ENCODE assay signal across 34 cellular contexts in the genomic region with DNA sequence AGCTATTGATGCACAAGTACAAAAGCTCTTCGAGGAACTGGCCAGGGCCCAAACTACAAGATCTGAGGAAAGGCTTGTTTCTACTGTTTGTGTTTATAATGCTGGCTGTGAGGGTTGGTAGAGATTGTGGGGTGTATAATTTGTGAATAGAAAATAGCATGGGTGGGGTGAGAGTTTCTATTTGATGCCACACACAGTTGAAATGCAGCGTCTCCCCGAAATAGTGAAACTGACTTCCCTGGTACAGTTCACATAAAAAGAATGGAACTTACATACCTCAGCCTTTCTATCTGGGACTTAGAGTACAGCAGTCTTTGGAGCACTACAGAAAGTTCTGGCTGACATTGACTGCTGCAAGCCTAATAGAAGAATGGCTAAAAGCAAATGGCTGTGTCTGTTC.
"Had no signal": no experiment of that assay in that cellular context is flagged by ENCODE, and none has a peak within 500 bp of the region (broad histone marks: within the 10 kb centered on the region; RNA-seq: fewer than 3 reads in every experiment).

No MANE protein-coding gene starts in this region.

- H3K27ac ChIP-seq: ascending aorta, cardiac muscle cell, VCaP had no signal

- H3K27me3 ChIP-seq: ascending aorta, cardiac muscle cell had no signal

- H3K27ac Mint-ChIP-seq: activated B cell treated with CpG ODN at 0.5 μM for 24 hours; activated CD4-positive, alpha-beta memory T cell treated with anti-CD3 and anti-CD28 coated beads, Interleukin-2, amount 10 ng/mL, durations not matched to agents 7 days and 5 days; activated CD4-positive, alpha-beta T cell treated with anti-CD3 and anti-CD28 coated beads, Interleukin-2, amount 10 ng/mL, durations not matched to agents 24 days and 14 days; activated CD8-positive, alpha-beta T cell treated with anti-CD3 and anti-CD28 coated beads, Interleukin-2, amount 10 ng/mL, durations not matched to agents 7 days and 5 days; activated naive CD4-positive, alpha-beta T cell treated with anti-CD3 and anti-CD28 coated beads, Interleukin-2, amount 10 ng/mL, durations not matched to agents 7 days and 5 days; activated naive CD4-positive, alpha-beta T cell treated with anti-CD3 and anti-CD28 coated beads, Interleukin-2, amount 50 U/mL, for 24 hours; activated naive CD8-positive, alpha-beta T cell; activated naive CD8-positive, alpha-beta T cell treated with anti-CD3 and anti-CD28 coated beads, Interleukin-2, amount 10 ng/mL, durations not matched to agents 7 days and 5 days; activated naive CD8-positive, alpha-beta T cell treated with anti-CD3 and anti-CD28 coated beads, Interleukin-2, amount 50 U/mL, for 24 hours; activated T-cell treated with anti-CD3 and anti-CD28 coated beads, Interleukin-2, amount 50 U/mL, for 72 hours; activated T-helper 2 cell treated with anti-CD3 and anti-CD28 coated beads, Interferon-gamma antibody, Interleukin-2, Interleukin-4, amounts not matched to agents 10 μg/mL and 5 μg/mL and 100 μg/mL, durations not matched to agents 14 hours and 24 hours and 36 hours; brain; T-helper 1 cell treated with Interleukin-12 subunit alpha and Interleukin-12 subunit beta and Interleukin-4 antibody, amounts not matched to agents 30 μg/mL and 1 μg/mL, for 36 hours; T-helper 2 cell treated with Interferon-gamma antibody and Interleukin-4, amounts not matched to agents 5 μg/mL and 100 μg/mL, for 36 hours had no signal

- H3K36me3 ChIP-seq: ascending aorta, cardiac muscle cell had no signal

- H3K4me3 Mint-ChIP-seq: activated B cell treated with CpG ODN at 0.5 μM for 24 hours; activated CD4-positive, alpha-beta memory T cell treated with anti-CD3 and anti-CD28 coated beads, Interleukin-2, amount 10 ng/mL, durations not matched to agents 7 days and 5 days; activated CD4-positive, alpha-beta T cell treated with anti-CD3 and anti-CD28 coated beads, Interleukin-2, amount 10 ng/mL, durations not matched to agents 24 days and 14 days; activated CD8-positive, alpha-beta T cell treated with anti-CD3 and anti-CD28 coated beads, Interleukin-2, amount 10 ng/mL, durations not matched to agents 7 days and 5 days; activated naive CD4-positive, alpha-beta T cell treated with anti-CD3 and anti-CD28 coated beads, Interleukin-2, amount 10 ng/mL, durations not matched to agents 7 days and 5 days; activated naive CD4-positive, alpha-beta T cell treated with anti-CD3 and anti-CD28 coated beads, Interleukin-2, amount 50 U/mL, for 24 hours; activated naive CD8-positive, alpha-beta T cell; activated naive CD8-positive, alpha-beta T cell treated with anti-CD3 and anti-CD28 coated beads, Interleukin-2, amount 10 ng/mL, durations not matched to agents 7 days and 5 days; activated naive CD8-positive, alpha-beta T cell treated with anti-CD3 and anti-CD28 coated beads, Interleukin-2, amount 50 U/mL, for 24 hours; activated T-cell treated with anti-CD3 and anti-CD28 coated beads, Interleukin-2, amount 50 U/mL, for 4 hours; activated T-cell treated with anti-CD3 and anti-CD28 coated beads, Interleukin-2, amount 50 U/mL, for 72 hours; brain; T-helper 1 cell treated with Interleukin-12 subunit alpha and Interleukin-12 subunit beta and Interleukin-4 antibody, amounts not matched to agents 30 μg/mL and 1 μg/mL, for 36 hours; T-helper 2 cell treated with Interferon-gamma antibody and Interleukin-4, amounts not matched to agents 5 μg/mL and 100 μg/mL, for 36 hours had no signal

- H3K36me3 Mint-ChIP-seq: activated naive CD4-positive, alpha-beta T cell treated with anti-CD3 and anti-CD28 coated beads, Interleukin-2, amount 10 ng/mL, durations not matched to agents 7 days and 5 days had no signal

- H3K4me1 Mint-ChIP-seq: activated naive CD4-positive, alpha-beta T cell treated with anti-CD3 and anti-CD28 coated beads, Interleukin-2, amount 50 U/mL, for 24 hours; activated naive CD8-positive, alpha-beta T cell treated with anti-CD3 and anti-CD28 coated beads, Interleukin-2, amount 50 U/mL, for 24 hours; brain had no signal

- DNase-seq: activated B cell treated with CpG ODN at 0.5 μM for 24 hours; activated CD4-positive, alpha-beta memory T cell treated with anti-CD3 and anti-CD28 coated beads, Interleukin-2, amount 10 ng/mL, durations not matched to agents 7 days and 5 days; activated CD4-positive, alpha-beta T cell treated with anti-CD3 and anti-CD28 coated beads for 4 hours; activated CD4-positive, alpha-beta T cell treated with anti-CD3 and anti-CD28 coated beads, Interleukin-2, amount 10 ng/mL, durations not matched to agents 24 days and 14 days; activated CD4-positive, alpha-beta T cell treated with anti-CD3 and anti-CD28 coated beads, Interleukin-2, amount 50 U/mL, for 1 hour; activated CD4-positive, alpha-beta T cell treated with anti-CD3 and anti-CD28 coated beads, Interleukin-2, amount 50 U/mL, for 4 hours; activated CD4-positive, CD25-positive, alpha-beta regulatory T cell treated with anti-CD3 and anti-CD28 coated beads, Interleukin-2, amount 50 U/mL, for 72 hours; activated CD8-positive, alpha-beta memory T cell treated with anti-CD3 and anti-CD28 coated beads for 24 hours; activated CD8-positive, alpha-beta memory T cell treated with anti-CD3 and anti-CD28 coated beads, Interleukin-2, amount 50 U/mL, for 48 hours; activated CD8-positive, alpha-beta T cell treated with anti-CD3 and anti-CD28 coated beads, Interleukin-2, amount 10 ng/mL, durations not matched to agents 7 days and 5 days; activated effector memory CD4-positive, alpha-beta T cell treated with Interleukin-2 at 50 U/mL for 16 hours; activated gamma-delta T cell; activated naive CD4-positive, alpha-beta T cell treated with anti-CD3 and anti-CD28 coated beads, Interleukin-2, amount 10 ng/mL, durations not matched to agents 7 days and 5 days; activated naive CD4-positive, alpha-beta T cell treated with Interleukin-2 at 50 U/mL for 16 hours; activated naive CD8-positive, alpha-beta T cell treated with anti-CD3 and anti-CD28 coated beads, Interleukin-2, amount 10 ng/mL, durations not matched to agents 7 days and 5 days; activated naive CD8-positive, alpha-beta T cell treated with anti-CD3 and anti-CD28 coated beads, Interleukin-2, amount 50 U/mL, for 24 hours; activated T-cell treated with anti-CD3 and anti-CD28 coated beads, Interleukin-2, amount 50 U/mL, for 4 hours; activated T-cell treated with anti-CD3 and anti-CD28 coated beads, Interleukin-2, amount 50 U/mL, for 72 hours; amygdala; anterior cingulate cortex; central memory CD4-positive, alpha-beta T cell; cerebellar nuclear complex; SW 1271; T-helper 2 cell; T-helper 9 cell had no signal

- H3K27me3 Mint-ChIP-seq: activated B cell treated with CpG ODN at 0.5 μM for 24 hours; activated CD4-positive, alpha-beta T cell treated with anti-CD3 and anti-CD28 coated beads, Interleukin-2, amount 10 ng/mL, durations not matched to agents 24 days and 14 days; activated naive CD4-positive, alpha-beta T cell treated with anti-CD3 and anti-CD28 coated beads, Interleukin-2, amount 10 ng/mL, durations not matched to agents 7 days and 5 days; activated naive CD4-positive, alpha-beta T cell treated with anti-CD3 and anti-CD28 coated beads, Interleukin-2, amount 50 U/mL, for 24 hours; activated naive CD8-positive, alpha-beta T cell; activated naive CD8-positive, alpha-beta T cell treated with anti-CD3 and anti-CD28 coated beads, Interleukin-2, amount 50 U/mL, for 24 hours; brain had no signal

- H3K4me3 ChIP-seq: ascending aorta, cardiac muscle cell had no signal
